28 cellular contexts compared by ENCODE assay signal in the genomic region with DNA sequence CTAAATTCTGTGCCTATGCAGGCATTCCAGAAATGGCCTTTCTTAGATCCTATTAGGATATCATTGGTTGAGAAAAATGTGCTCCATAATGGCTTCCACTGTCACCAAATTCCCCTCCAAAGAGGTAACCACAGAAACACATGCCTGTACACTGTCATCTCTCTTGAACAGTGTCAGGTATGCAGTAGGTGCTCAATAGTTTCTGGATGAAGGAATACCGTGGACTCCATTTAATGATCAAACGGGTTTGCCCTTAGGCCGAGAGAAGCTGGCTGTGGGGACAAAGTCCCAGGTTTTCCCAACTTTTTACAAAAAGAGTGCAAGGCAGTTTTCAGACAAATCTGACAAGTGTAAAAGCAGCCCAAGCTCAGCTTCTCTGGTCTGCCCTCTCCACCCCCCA.
"Had no signal": no experiment of that assay in that cellular context is flagged by ENCODE, and none has a peak within 500 bp of the region (broad histone marks: within the 10 kb centered on the region; RNA-seq: fewer than 3 reads in every experiment).

No MANE protein-coding gene starts in this region.

- DNase-seq: colonic mucosa; cortex of kidney; dermis blood vessel endothelial cell; dorsolateral prefrontal cortex; effector CD4-positive, alpha-beta T cell; effector CD8-positive, alpha-beta T cell; effector memory CD4-positive, alpha-beta T cell; effector memory CD8-positive, alpha-beta T cell; endodermal cell; erythroblast; esophagus squamous epithelium; foreskin fibroblast; foreskin keratinocyte; foreskin melanocyte; gastrocnemius medialis; glutamatergic neuron; head of caudate nucleus; heart left ventricle; heart right ventricle had no signal

- H3K4me3 ChIP-seq: colonic mucosa, coronary artery, dorsolateral prefrontal cortex, esophagus muscularis mucosa, esophagus squamous epithelium, gastrocnemius medialis, gastroesophageal sphincter, heart left ventricle, heart right ventricle had no signal

- H3K4me1 ChIP-seq: foreskin keratinocyte, gastrocnemius medialis had no signal

- H3K27ac ChIP-seq: colonic mucosa, coronary artery, dorsolateral prefrontal cortex, epithelial cell of prostate, esophagus muscularis mucosa, esophagus squamous epithelium, foreskin keratinocyte, gastrocnemius medialis, gastroesophageal sphincter, heart left ventricle, heart right ventricle had no signal

- H3K9me3 ChIP-seq: colonic mucosa, esophagus muscularis mucosa, esophagus squamous epithelium, gastrocnemius medialis, gastroesophageal sphincter, heart right ventricle had no signal

- ATAC-seq: effector memory CD8-positive, alpha-beta T cell; esophagus mucosa; foreskin keratinocyte; gastrocnemius medialis; gastroesophageal sphincter; heart left ventricle; heart right ventricle had no signal

- H3K36me3 ChIP-seq: colonic mucosa, esophagus muscularis mucosa, esophagus squamous epithelium, gastrocnemius medialis, gastroesophageal sphincter, heart left ventricle, heart right ventricle had no signal

- H3K27me3 ChIP-seq: colonic mucosa, esophagus muscularis mucosa, esophagus squamous epithelium, foreskin keratinocyte, gastrocnemius medialis, gastroesophageal sphincter, heart left ventricle, heart right ventricle had no signal

- FAIRE-seq: colon, endometrium, endothelial cell of umbilical vein, frontal cortex had no signal
